Comparison of ENCODE assay signal across 11 cellular contexts in the genomic region with DNA sequence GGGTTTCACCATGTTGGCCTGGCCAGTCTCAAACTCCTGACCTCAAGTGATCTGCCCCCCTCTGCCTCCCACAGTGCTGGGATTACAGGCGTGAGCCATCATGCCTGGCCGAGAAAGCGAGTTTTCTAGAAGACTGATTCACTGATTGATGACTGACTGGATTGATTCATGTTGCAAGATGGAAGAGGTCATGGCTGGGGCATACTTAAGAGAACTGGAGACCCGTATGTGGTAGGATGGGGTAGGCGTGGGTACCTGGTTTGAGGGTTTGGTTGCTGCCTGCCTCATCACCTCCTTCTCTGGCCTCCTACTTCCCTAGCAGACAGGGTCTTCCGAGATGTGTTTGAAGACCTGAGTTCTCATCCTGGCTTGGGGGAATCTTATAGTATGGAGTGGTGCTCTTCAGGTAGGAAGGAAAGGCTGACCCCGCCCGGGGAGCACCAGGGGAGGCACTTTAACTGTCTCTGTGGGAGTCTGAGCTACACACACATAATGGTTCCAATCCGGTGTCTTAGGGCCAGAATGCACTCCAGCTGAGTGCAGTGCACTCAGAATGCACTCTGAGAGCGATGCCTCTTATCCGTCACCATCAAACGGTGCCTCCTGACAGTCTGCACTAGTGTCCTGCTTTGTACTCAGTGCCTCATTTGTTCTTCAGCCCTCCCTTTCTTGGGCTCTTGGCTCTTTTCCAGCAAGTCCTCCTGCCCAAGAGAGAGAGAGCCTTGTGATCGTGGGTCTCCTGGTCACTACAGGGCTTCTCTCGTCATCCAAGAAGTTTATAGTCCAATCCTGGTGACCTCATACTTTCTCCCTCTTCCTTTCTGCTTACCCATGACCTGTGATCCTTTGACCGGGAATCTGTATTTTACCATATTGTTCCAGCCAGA. TPM values are rescaled to one million over a fixed set of nuclear protein-coding genes. Genes with fewer than 3 reads are reported as not detected.
A peak's percentile ranks its signal among the peaks of the same experiment; 100 is the strongest.
DNase-seq lines count a peak whose midpoint lies in the region; ATAC-seq and TF ChIP-seq lines count a peak whose summit lies in the region.
"Had no signal": no experiment of that assay in that cellular context is flagged by ENCODE, and none has a peak within 500 bp of the region (broad histone marks: within the 10 kb centered on the region; RNA-seq: fewer than 3 reads in every experiment).

No MANE protein-coding gene starts in this region.

- peak; percentile 61 to 75 for ATAC-seq in activated T-cell treated with anti-CD3 and anti-CD28 coated beads, Interleukin-2, amount 50 U/mL, for 72 hours (replicated peaks in 1 of 2)
- no peak for ATAC-seq in HG03039 (IDR thresholded peaks at IDR 0.05; ENCODE audit: unreplicated experiment)

- H4K20me1 ChIP-seq in hepatocyte (ENCODE audit: insufficient read depth, poor library complexity, severe bottlenecking): no peaks in the 10 kb centered on the region

- H3K27ac Mint-ChIP-seq in activated T-cell treated with anti-CD3 and anti-CD28 coated beads, Interleukin-2, amount 50 U/mL, for 72 hours: peak overlapping the region; percentile 49

- H2AFZ ChIP-seq in hepatocyte: no peak overlapping the region

- no peaks in the 10 kb centered on the region for H3K9me2 ChIP-seq in hepatocyte (replicated peaks; ENCODE audit: insufficient read depth)

- no peaks in the 10 kb centered on the region for H3K27me3 Mint-ChIP-seq in activated T-cell treated with anti-CD3 and anti-CD28 coated beads, Interleukin-2, amount 50 U/mL, for 72 hours (ENCODE audit: low read depth)

- peaks cover 77% of the 10 kb centered on the region for H3K4me1 ChIP-seq in hepatocyte (ENCODE audit: insufficient read depth)

- peak overlapping the region; percentile 16 to 17 for H3K4me3 Mint-ChIP-seq in activated T-cell treated with anti-CD3 and anti-CD28 coated beads, Interleukin-2, amount 50 U/mL, for 72 hours

- H3K27me3 ChIP-seq in hepatocyte: no peaks in the 10 kb centered on the region

- no peak for TF ChIP-seq CTCF in hepatocyte (IDR thresholded peaks at IDR 0.05; ENCODE audit: poor library complexity)

- H3K27ac ChIP-seq in hepatocyte: peak overlapping the region; percentile 94
- H3K27ac ChIP-seq: 22Rv1, SK-N-MC had no signal

- H3K79me2 ChIP-seq in hepatocyte: peaks cover 95% of the 10 kb centered on the region

- no peaks in the 10 kb centered on the region for H3K9me3 ChIP-seq in hepatocyte (ENCODE audit: low read depth)

- no peak overlapping the region for H3K4me3 ChIP-seq in hepatocyte
- H3K4me3 ChIP-seq: SK-N-MC had no signal

- H3K36me3 ChIP-seq in hepatocyte (replicated peaks; ENCODE audit: insufficient read depth, low read depth): no peaks in the 10 kb centered on the region

- peak in 2 of 3 experiments; percentile 20 to 94 for DNase-seq in NCI-H1417 (lab: John Stamatoyannopoulos, UW)
- DNase-seq in NCI-H1417 treated with DMSO at 0.1 percent for 48 hours (lab: John Stamatoyannopoulos, UW): no peak
- DNase-seq in activated T-cell treated with anti-CD3 and anti-CD28 coated beads, Interleukin-2, amount 50 U/mL, for 72 hours: peak in 1 of 2 donors; percentile 39
- peak; percentile 77 for DNase-seq in hepatocyte (ENCODE audit: low spot score)
- DNase-seq in stimulated activated CD8-positive, alpha-beta memory T cell treated with anti-CD3 and anti-CD28 coated beads, Interleukin-4, amount 100 ng/mL, for 48 hours: peak; percentile 30
- no peak for DNase-seq in NCI-H446 treated with DMSO at 0.1 percent for 48 hours (lab: John Stamatoyannopoulos, UW)
- DNase-seq in dedifferentiated amniotic fluid mesenchymal stem cell (ENCODE audit: extremely low spot score): no peak
- DNase-seq: cortex of kidney had no signal

- peaks cover 36% of the 10 kb centered on the region for H3K4me1 Mint-ChIP-seq in activated T-cell treated with anti-CD3 and anti-CD28 coated beads, Interleukin-2, amount 50 U/mL, for 72 hours (ENCODE audit: low read depth)

- no peaks in the 10 kb centered on the region for H3K36me3 Mint-ChIP-seq in activated T-cell treated with anti-CD3 and anti-CD28 coated beads, Interleukin-2, amount 50 U/mL, for 72 hours (ENCODE audit: insufficient read depth in 2 of 2)

- H3K4me2 ChIP-seq in hepatocyte: peak overlapping the region; percentile 26

- no peaks in the 10 kb centered on the region for H3K9me3 Mint-ChIP-seq in activated T-cell treated with anti-CD3 and anti-CD28 coated beads, Interleukin-2, amount 50 U/mL, for 72 hours

- WGBS in hepatocyte (ENCODE audit: low lambda C conversion rate, missing lambda C conversion rate): 57% methylated on average over 15 of the region's 15 CpGs

RNA-seq across cellular contexts. Expression of a gene that starts 19.7 kb away (rescaled TPM):
- total RNA-seq in activated T-cell treated with anti-CD3 and anti-CD28 coated beads, Interleukin-2, amount 50 U/mL, for 72 hours: 1 to 10 TPM; 2.4 to 8.8 TPM
- 41.8 and 54.2 TPM in 2 replicates for total RNA-seq in hepatocyte
- polyA plus RNA-seq in hepatocyte: 37.1 and 42.7 TPM in 2 replicates

Comparison
In these comparisons a context has a peak if more than half of its experiments do, and no peak if none do; other contexts are left out.
1. DNase-seq: peak in NCI-H1417 (2 of 3), hepatocyte (single experiment) and stimulated activated CD8-positive, alpha-beta memory T cell treated with anti-CD3 and anti-CD28 coated beads, Interleukin-4, amount 100 ng/mL, for 48 hours (single experiment); none in NCI-H1417 treated with DMSO at 0.1 percent for 48 hours (single experiment), NCI-H446 treated with DMSO at 0.1 percent for 48 hours (single experiment) and dedifferentiated amniotic fluid mesenchymal stem cell (single experiment).